8 cellular contexts compared by ENCODE assay signal in genomic region chr19:460877-461609, GRCh38. TPM values are rescaled to one million over a fixed set of nuclear protein-coding genes. Genes with fewer than 3 reads are reported as not detected.
DNase-seq lines count a peak whose midpoint lies in the region; ATAC-seq, FAIRE-seq and TF ChIP-seq lines count a peak whose summit lies in the region.

TSS of gene SHC2 (minus strand) at chr19:461033. CDS start at chr19:460996, 37 bp downstream.

- FAIRE-seq in astrocyte (lab: Jason Lieb, UNC), result no peak

- intact Hi-C loops in left colon (cut with DNase I, micrococcal nuclease), result no loop called here

- H3K27me3 Mint-ChIP-seq in astrocyte (ENCODE audit: low read depth, unreplicated experiment) (no peaks in the 10 kb centered on the region), immature natural killer cell (ENCODE audit: low read depth in 3 of 3) (peaks cover 3 to 13% (median 9%) of the 10 kb centered on the region in 3 donors)
- peaks cover 32 to 45% of the 10 kb centered on the region in 2 donors for H3K27me3 Mint-ChIP-seq in stimulated activated naive B cell treated with anti-CD40 and anti-IgM and Interleukin-4, amounts not matched to agents 10 μg/mL and 1 μg/mL and 100 μg/mL, for 72 hours

- H3K27ac Mint-ChIP-seq in astrocyte (ENCODE audit: unreplicated experiment) (peak within 1 kb of the TSS; percentile 81), immature natural killer cell (peak within 1 kb of the TSS in 1 of 6 donors; percentile 35)
- H3K27ac Mint-ChIP-seq in stimulated activated naive B cell treated with anti-CD40 and anti-IgM and Interleukin-4, amounts not matched to agents 10 μg/mL and 1 μg/mL and 100 μg/mL, for 72 hours, result no peak within 1 kb of the TSS

- H3K4me2 ChIP-seq in astrocyte (ENCODE audit: low read length), result peak within 1 kb of the TSS; percentile 86

- H3K79me2 ChIP-seq in astrocyte (ENCODE audit: insufficient read depth, low read length), result no peaks in the 10 kb centered on the region

- no peak for ATAC-seq in stimulated activated naive B cell treated with anti-CD40 and anti-IgM and Interleukin-4, amounts not matched to agents 10 μg/mL and 1 μg/mL and 100 μg/mL, for 72 hours (replicated peaks)
- no peak for ATAC-seq in left colon

- peaks cover 2% of the 10 kb centered on the region for H3K27me3 ChIP-seq in astrocyte (ENCODE audit: insufficient read depth, low read length)

- no peak within 1 kb of the TSS for H3K27ac ChIP-seq in astrocyte (ENCODE audit: low read depth, low read length)

- no peaks in the 10 kb centered on the region for H3K36me3 ChIP-seq in astrocyte (ENCODE audit: insufficient read depth, low read length)

- peak within 1 kb of the TSS; percentile 71 for H2AFZ ChIP-seq in astrocyte (ENCODE audit: low read depth, low read length)

- H3K9me3 Mint-ChIP-seq in astrocyte (ENCODE audit: unreplicated experiment), result no peaks in the 10 kb centered on the region
- no peaks in the 10 kb centered on the region for H3K9me3 Mint-ChIP-seq in immature natural killer cell
- peaks cover 4 to 15% of the 10 kb centered on the region in 2 donors for H3K9me3 Mint-ChIP-seq in stimulated activated naive B cell treated with anti-CD40 and anti-IgM and Interleukin-4, amounts not matched to agents 10 μg/mL and 1 μg/mL and 100 μg/mL, for 72 hours

- H3K36me3 Mint-ChIP-seq in astrocyte (ENCODE audit: low read depth, unreplicated experiment), result peaks cover 6% of the 10 kb centered on the region
- no peaks in the 10 kb centered on the region for H3K36me3 Mint-ChIP-seq in immature natural killer cell
- H3K36me3 Mint-ChIP-seq in stimulated activated naive B cell treated with anti-CD40 and anti-IgM and Interleukin-4, amounts not matched to agents 10 μg/mL and 1 μg/mL and 100 μg/mL, for 72 hours, result peaks cover 0 to 2% of the 10 kb centered on the region in 2 donors

- no peaks in the 10 kb centered on the region for H4K20me1 ChIP-seq in astrocyte (ENCODE audit: insufficient read depth, low read length)

- no peaks in the 10 kb centered on the region for H3K4me1 Mint-ChIP-seq in astrocyte (ENCODE audit: low read depth, unreplicated experiment)
- H3K4me1 Mint-ChIP-seq in immature natural killer cell, result peaks cover 5 to 9% of the 10 kb centered on the region in 2 donors
- peaks cover 2 to 6% of the 10 kb centered on the region in 2 donors for H3K4me1 Mint-ChIP-seq in stimulated activated naive B cell treated with anti-CD40 and anti-IgM and Interleukin-4, amounts not matched to agents 10 μg/mL and 1 μg/mL and 100 μg/mL, for 72 hours

- H3K4me1 ChIP-seq in astrocyte (ENCODE audit: insufficient read depth, low read length), result peaks cover 5% of the 10 kb centered on the region

- DNase-seq in NCI-H2107 (lab: John Stamatoyannopoulos, UW), result peak; percentile 12
- no peak for DNase-seq in NCI-H2107 treated with DMSO at 0.1 percent for 48 hours (lab: John Stamatoyannopoulos, UW; ENCODE audit: unreplicated experiment)
- DNase-seq in astrocyte (ENCODE audit: low read depth), result no peak
- no peak for DNase-seq in immature natural killer cell
- no peak for DNase-seq in stimulated activated naive B cell treated with anti-CD40 and anti-IgM and Interleukin-4, amounts not matched to agents 10 μg/mL and 1 μg/mL and 100 μg/mL, for 72 hours
- DNase-seq in left colon, result no peak
- no peak for DNase-seq in Kasumi-1 (lab: John Stamatoyannopoulos, UW)
- no peak for DNase-seq in NCI-H1092 treated with DMSO at 0.1 percent for 48 hours (lab: John Stamatoyannopoulos, UW)

- H3K4me3 ChIP-seq in astrocyte (ENCODE audit: insufficient read depth, low read depth, low read length), result peak within 1 kb of the TSS; percentile 28

- H3K9ac ChIP-seq in astrocyte (ENCODE audit: low read length), result peak within 1 kb of the TSS; percentile 78

- TF ChIP-seq CTCF in astrocyte (IDR thresholded peaks at IDR 0.05; ENCODE audit: insufficient read depth, low read depth, low read length), result no peak

- no peaks in the 10 kb centered on the region for H3K9me3 ChIP-seq in astrocyte (ENCODE audit: insufficient read depth, low read depth, low read length)

- H3K4me3 Mint-ChIP-seq in astrocyte (ENCODE audit: unreplicated experiment) (peak within 1 kb of the TSS; percentile 91), immature natural killer cell (peak within 1 kb of the TSS; percentile 54 to 77 (median 71))
- peak within 1 kb of the TSS; percentile 69 to 83 for H3K4me3 Mint-ChIP-seq in stimulated activated naive B cell treated with anti-CD40 and anti-IgM and Interleukin-4, amounts not matched to agents 10 μg/mL and 1 μg/mL and 100 μg/mL, for 72 hours

RNA-seq across cellular contexts. Expression of gene SHC2, which starts in this region (rescaled TPM):
- 27.5 and 29.7 TPM in 2 replicates for total RNA-seq in astrocyte
- not detected for polyA plus RNA-seq in immature natural killer cell
- total RNA-seq in left colon, result 1 to 10 TPM; 4.7 to 9.4 TPM
